ENCODE assay signal across 23 cellular contexts in the genomic region with DNA sequence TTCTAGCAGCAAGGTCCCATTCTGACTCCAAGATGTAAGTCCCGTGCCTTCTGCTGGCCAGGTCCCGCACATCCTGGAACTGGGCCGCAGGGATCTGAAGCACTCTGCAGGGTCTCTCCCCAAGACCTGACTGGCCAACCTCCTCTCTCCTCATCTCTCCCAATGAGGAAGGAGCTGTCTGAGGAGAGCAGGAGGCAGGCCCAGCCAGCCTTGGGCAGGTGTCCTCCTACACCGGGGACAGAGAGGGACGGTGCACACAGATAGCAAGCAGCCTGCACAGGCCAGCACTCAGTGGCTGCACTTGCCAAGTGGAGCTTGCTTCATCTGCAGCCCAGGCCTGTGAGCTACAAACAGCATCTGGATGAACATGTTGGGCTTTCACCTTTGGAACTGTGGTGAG.
DNase-seq lines count a peak whose midpoint lies in the region; ATAC-seq, FAIRE-seq and TF ChIP-seq lines count a peak whose summit lies in the region.
"Had no signal": no experiment of that assay in that cellular context is flagged by ENCODE, and none has a peak within 500 bp of the region (broad histone marks: within the 10 kb centered on the region; RNA-seq: fewer than 3 reads in every experiment).

No MANE protein-coding gene starts in this region.

- CTCF ChIA-PET in HepG2 (lab: Yijun Ruan, JAX; ENCODE audit: low intra/inter-chr PET ratio, low total read pairs), result no interaction called here

- no peaks in the 10 kb centered on the region for H4K20me1 ChIP-seq in HepG2 (ENCODE audit: insufficient read depth, low read length)
- H4K20me1 ChIP-seq: BLaER1 had no signal

- H3K36me3 ChIP-seq in HepG2 (replicated peaks in 1 of 2; ENCODE audit: control insufficient read depth in 1 of 2, insufficient read depth in 2 of 2, low read length in 2 of 2) (no peaks in the 10 kb centered on the region), right lobe of liver (no peaks in the 10 kb centered on the region), esophagus muscularis mucosa (no peaks in the 10 kb centered on the region)
- H3K36me3 ChIP-seq: adrenal gland, BLaER1, left lung, MG63 had no signal

- no peak overlapping the region for H3K27ac ChIP-seq in HepG2 (ENCODE audit: extremely low read length, insufficient read depth, low read length)
- no peak overlapping the region for H3K27ac ChIP-seq in right lobe of liver
- no peak overlapping the region for H3K27ac ChIP-seq in esophagus muscularis mucosa (replicated peaks in 1 of 4)
- H3K27ac ChIP-seq: adrenal gland, BLaER1, parathyroid adenoma had no signal

- POLR2A ChIA-PET in HepG2 (lab: Yijun Ruan, JAX), result no interaction called here

- no peak for TF ChIP-seq POLR2A in HepG2 (IDR thresholded peaks at IDR 0.05; ENCODE audit: insufficient read depth in 1 of 2, low read depth in 2 of 2, low read length in 2 of 2)
- no peak for TF ChIP-seq POLR2A in right lobe of liver (IDR thresholded peaks at IDR 0.05)
- TF ChIP-seq POLR2A in esophagus muscularis mucosa (IDR thresholded peaks at IDR 0.05; ENCODE audit: low read depth), result no peak

- no peak overlapping the region for H3K9ac ChIP-seq in HepG2 (ENCODE audit: insufficient read depth, low read depth, low read length)
- H3K9ac ChIP-seq: BLaER1, parathyroid adenoma had no signal

- H3K4me3 ChIP-seq in HepG2 (replicated peaks in 1 of 3; ENCODE audit: insufficient read depth in 1 of 3, low read depth in 2 of 3, low read length in 3 of 3) (no peak overlapping the region), right lobe of liver (no peak overlapping the region), esophagus muscularis mucosa (no peak overlapping the region)
- H3K4me3 ChIP-seq: adrenal gland, BLaER1, left lung, MG63 had no signal

- H3K9me3 ChIP-seq in HepG2 (ENCODE audit: low read length) (no peaks in the 10 kb centered on the region), right lobe of liver (no peaks in the 10 kb centered on the region), esophagus muscularis mucosa (no peaks in the 10 kb centered on the region)
- H3K9me3 ChIP-seq: adrenal gland, BLaER1, left lung, MG63 had no signal

- TF ChIP-seq CTCF in HepG2 (CRISPR knock-in tag; IDR thresholded peaks at IDR 0.05), result no peak
- TF ChIP-seq CTCF in right lobe of liver (IDR thresholded peaks at IDR 0.05), result no peak
- TF ChIP-seq CTCF in esophagus muscularis mucosa (IDR thresholded peaks at IDR 0.05), result no peak
- no peak for TF ChIP-seq CTCF in D721Med (IDR thresholded peaks at IDR 0.05; ENCODE audit: insufficient read depth, missing control alignments)

- H3K79me2 ChIP-seq in HepG2 (ENCODE audit: insufficient read depth, low read length), result no peaks in the 10 kb centered on the region
- H3K79me2 ChIP-seq: parathyroid adenoma had no signal

- no peak for TF ChIP-seq RAD21 in HepG2 (CRISPR knock-in tag; IDR thresholded peaks at IDR 0.05)

- DNase-seq in HepG2 (ENCODE audit: low spot score) (no peak), right lobe of liver (no peak), esophagus muscularis mucosa (ENCODE audit: extremely low spot score) (peak; percentile 90), posterior vena cava (ENCODE audit: low spot score) (peak; percentile 70), kidney tubule cell (ENCODE audit: low spot score) (no peak), D721Med (ENCODE audit: insufficient read length, low spot score) (no peak)
- no peak for DNase-seq in activated CD4-positive, alpha-beta T cell treated with anti-CD3 and anti-CD28 coated beads for 4 hours
- DNase-seq: activated B cell treated with CpG ODN at 0.5 μM for 24 hours; activated CD4-positive, alpha-beta T cell treated with anti-CD3 and anti-CD28 coated beads, Interleukin-2, amount 50 U/mL, for 48 hours; activated gamma-delta T cell treated with Interleukin-2 at 50 U/mL for 16 hours; activated T-cell treated with anti-CD3 and anti-CD28 coated beads, Interleukin-2, amount 50 U/mL, for 24 hours; effector CD8-positive, alpha-beta T cell; foreskin melanocyte; HCEC 1CT; MG63; OCI-M1; stimulated activated naive CD8-positive, alpha-beta T cell treated with anti-CD3 and anti-CD28 coated beads, Interleukin-15, amount 100 ng/mL, for 72 hours; T1000 had no signal

- FAIRE-seq in HepG2 (lab: Jason Lieb, UNC) (no peak), D721Med (lab: Jason Lieb, UNC) (no peak)
- FAIRE-seq: GM12891 had no signal

- no peak overlapping the region for H3K4me2 ChIP-seq in HepG2 (ENCODE audit: low read depth, low read length)
- H3K4me2 ChIP-seq: BLaER1 had no signal

- no peak overlapping the region for H2AFZ ChIP-seq in HepG2 (ENCODE audit: low read length)
- H2AFZ ChIP-seq: parathyroid adenoma had no signal

- intact Hi-C loops in HepG2 (cut with micrococcal nuclease; ENCODE audit: unreplicated experiment) (no loop called here), right lobe of liver (cut with DNase I) (no loop called here), esophagus muscularis mucosa (cut with DNase I) (no loop called here), posterior vena cava (cut with DNase I) (no loop called here)

- no TSS peak for BruUV-seq in HepG2 (replicated peaks; lab: Mats Ljungman, UMichigan)

- peaks cover 18% of the 10 kb centered on the region for H3K4me1 ChIP-seq in HepG2 (ENCODE audit: insufficient read depth, low read length)
- H3K4me1 ChIP-seq in right lobe of liver, result no peaks in the 10 kb centered on the region
- H3K4me1 ChIP-seq in esophagus muscularis mucosa, result peaks cover 38 to 52% (median 42%) of the 10 kb centered on the region in 4 donors

- ATAC-seq in HepG2, result no peak
- no peak for ATAC-seq in right lobe of liver
- ATAC-seq: stimulated activated naive CD8-positive, alpha-beta T cell treated with anti-CD3 and anti-CD28 coated beads, Interleukin-15, amount 100 ng/mL, for 72 hours had no signal

- H3K27me3 ChIP-seq in HepG2 (ENCODE audit: control insufficient read depth in 1 of 2, insufficient read depth in 2 of 2, low read length in 2 of 2) (peaks cover 4 to 22% of the 10 kb centered on the region in 2 experiments; a peak in 3 of 5 replicates), right lobe of liver (no peaks in the 10 kb centered on the region), esophagus muscularis mucosa (no peaks in the 10 kb centered on the region)
- H3K27me3 ChIP-seq: adrenal gland, BLaER1, left lung, MG63 had no signal

- WGBS in HepG2 (ENCODE audit: low lambda C conversion rate), result 92% methylated on average over 4 of the region's 5 CpGs
- WGBS in right lobe of liver (ENCODE audit: insufficient coverage, low coverage, low lambda C conversion rate, missing lambda C conversion rate), result no CpG with 5 or more reads among the region's 5 CpGs
- 90% methylated on average over 2 of the region's 5 CpGs for WGBS in esophagus muscularis mucosa

- TF ChIP-seq EP300 in HepG2 (IDR thresholded peaks at IDR 0.05; ENCODE audit: low read depth in 2 of 2, low read length in 2 of 2) (no peak), HepG2 (CRISPR knock-in tag; IDR thresholded peaks at IDR 0.05; ENCODE audit: borderline replicate concordance) (no peak), esophagus muscularis mucosa (IDR thresholded peaks at IDR 0.05) (no peak)

- in situ Hi-C loops in HepG2 (cut with HindIII; ENCODE audit: extremely low pct_ligation_motif_present, low pct_unique_long_range_greater_than_20kb), result no loop called here

TF ChIP-seq in HepG2, 621 proteins besides CTCF, POLR2A, EP300 and RAD21 (continues in another document):
- TF ChIP-seq JARID2 (CRISPR knock-in tag; IDR thresholded peaks at IDR 0.05; ENCODE audit: insufficient replicate concordance) (no peak), ELF4 (CRISPR knock-in tag; IDR thresholded peaks at IDR 0.05; ENCODE audit: borderline replicate concordance) (no peak), SNAPC2 (CRISPR knock-in tag; IDR thresholded peaks at IDR 0.05) (no peak), ZNF703 (CRISPR knock-in tag; IDR thresholded peaks at IDR 0.05; ENCODE audit: borderline replicate concordance) (no peak), ZSCAN21 (CRISPR knock-in tag; IDR thresholded peaks at IDR 0.05; ENCODE audit: borderline replicate concordance) (0 out of 2 replicates have a peak, but pooled peaks have one; percentile 15), ZNF800 (CRISPR knock-in tag; IDR thresholded peaks at IDR 0.05) (no peak)
- TF ChIP-seq, protein P1, sequence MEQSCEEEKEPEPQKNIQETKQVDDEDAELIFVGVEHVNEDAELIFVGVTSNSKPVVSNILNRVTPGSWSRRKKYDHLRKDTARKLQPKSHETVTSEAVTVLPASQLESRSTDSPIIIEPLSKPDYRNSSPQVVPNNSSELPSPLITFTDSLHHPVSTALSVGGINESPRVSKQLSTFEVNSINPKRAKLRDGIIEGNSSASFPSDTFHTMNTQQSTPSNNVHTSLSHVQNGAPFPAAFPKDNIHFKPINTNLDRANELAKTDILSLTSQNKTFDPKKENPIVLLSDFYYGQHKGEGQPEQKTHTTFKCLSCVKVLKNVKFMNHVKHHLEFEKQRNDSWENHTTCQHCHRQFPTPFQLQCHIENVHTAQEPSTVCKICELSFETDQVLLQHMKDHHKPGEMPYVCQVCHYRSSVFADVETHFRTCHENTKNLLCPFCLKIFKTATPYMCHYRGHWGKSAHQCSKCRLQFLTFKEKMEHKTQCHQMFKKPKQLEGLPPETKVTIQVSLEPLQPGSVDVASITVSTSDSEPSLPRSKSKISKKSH (CRISPR knock-in tag; IDR thresholded peaks at IDR 0.05; ENCODE audit: borderline replicate concordance), result no peak

Comparison
In these comparisons a context has a peak if more than half of its experiments do, and no peak if none do; other contexts are left out.
1. DNase-seq: peak in esophagus muscularis mucosa (single experiment) and posterior vena cava (single experiment); none in HepG2 (single experiment), right lobe of liver (0 of 3), activated CD4-positive, alpha-beta T cell treated with anti-CD3 and anti-CD28 coated beads for 4 hours (0 of 2), kidney tubule cell (single experiment) and D721Med (single experiment).